In genomic region chr1:35726814-35727433, GRCh38 we compare ENCODE assay signal across 8 cellular contexts. TPM values are rescaled to one million over a fixed set of nuclear protein-coding genes. Genes with fewer than 3 reads are reported as not detected.
DNase-seq lines count a peak whose midpoint lies in the region; ATAC-seq and TF ChIP-seq lines count a peak whose summit lies in the region.

No MANE protein-coding gene starts in this region.

- H3K27me3 Mint-ChIP-seq in T-helper 2 cell treated with Interferon-gamma antibody and Interleukin-4, amounts not matched to agents 5 μg/mL and 100 μg/mL, for 36 hours (ENCODE audit: low read depth) = no peaks in the 10 kb centered on the region

- H3K27ac Mint-ChIP-seq in T-helper 2 cell treated with Interferon-gamma antibody and Interleukin-4, amounts not matched to agents 5 μg/mL and 100 μg/mL, for 36 hours = no peak overlapping the region

- no peaks in the 10 kb centered on the region for H3K9me3 Mint-ChIP-seq in T-helper 2 cell treated with Interferon-gamma antibody and Interleukin-4, amounts not matched to agents 5 μg/mL and 100 μg/mL, for 36 hours

- H3K4me3 ChIP-seq in body of pancreas = no peak overlapping the region

- peak; percentile 71 to 86 (median 78) for TF ChIP-seq CTCF in body of pancreas (IDR thresholded peaks at IDR 0.05)

- peaks cover 7% of the 10 kb centered on the region for H3K4me1 ChIP-seq in body of pancreas

- peaks cover 3% of the 10 kb centered on the region for H3K4me1 Mint-ChIP-seq in T-helper 2 cell treated with Interferon-gamma antibody and Interleukin-4, amounts not matched to agents 5 μg/mL and 100 μg/mL, for 36 hours (ENCODE audit: low read depth)

- ATAC-seq in body of pancreas (peak; percentile 83), HG03108 (IDR thresholded peaks at IDR 0.05; ENCODE audit: unreplicated experiment) (no peak)

- H3K9me3 ChIP-seq in body of pancreas = no peaks in the 10 kb centered on the region

- H3K36me3 Mint-ChIP-seq in T-helper 2 cell treated with Interferon-gamma antibody and Interleukin-4, amounts not matched to agents 5 μg/mL and 100 μg/mL, for 36 hours (ENCODE audit: low read depth) = peaks cover 14% of the 10 kb centered on the region

- H3K27ac ChIP-seq in body of pancreas = no peak overlapping the region

- no peak for TF ChIP-seq POLR2A in body of pancreas (IDR thresholded peaks at IDR 0.05)

- intact Hi-C loops in body of pancreas (cut with DNase I) = loop anchor here (5.0 kb wide), 1 partner anchor 155 kb away; the partner anchor contains the start of gene TFAP2E

- H3K27me3 ChIP-seq in body of pancreas = no peaks in the 10 kb centered on the region

- H3K4me3 Mint-ChIP-seq in T-helper 2 cell treated with Interferon-gamma antibody and Interleukin-4, amounts not matched to agents 5 μg/mL and 100 μg/mL, for 36 hours = no peak overlapping the region

- 0 to 4% methylated on average over 3 to 4 of the region's 5 CpGs for WGBS in body of pancreas, 2 donors

- DNase-seq in SHP77 (lab: John Stamatoyannopoulos, UW) (peak; percentile 46 to 49), SHP77 treated with DMSO at 0.1 percent for 48 hours (lab: John Stamatoyannopoulos, UW) (no peak), NCI-H1930 (lab: John Stamatoyannopoulos, UW) (peak; percentile 20 to 43), body of pancreas (peak; percentile 60 to 68 (median 67)), inferior parietal cortex (ENCODE audit: extremely low spot score) (peak; percentile 83)
- peak; percentile 26 for DNase-seq in T-helper 2 cell treated with Interferon-gamma antibody and Interleukin-4, amounts not matched to agents 5 μg/mL and 100 μg/mL, for 36 hours (ENCODE audit: low spot score)
- peak; percentile 34 for DNase-seq in stimulated activated CD4-positive, alpha-beta T cell treated with anti-CD3 and anti-CD28 coated beads, Interleukin-1b, Interleukin-23, amount 100 ng/mL, for 48 hours

- no peaks in the 10 kb centered on the region for H3K36me3 ChIP-seq in body of pancreas (replicated peaks in 1 of 2; ENCODE audit: insufficient read depth in 1 of 2, low read depth in 2 of 2)

RNA-seq across cellular contexts. Expression of gene C1orf216, which starts 8.2 kb away (rescaled TPM):
- total RNA-seq in body of pancreas = 1 to 10 TPM; 3.1 to 6.6 TPM

RNA-seq across cellular contexts. Expression of gene CLSPN, which starts 42.9 kb away (rescaled TPM):
- total RNA-seq in body of pancreas = not detected
